Comparison of ENCODE assay signal across 10 cellular contexts in the genomic region with DNA sequence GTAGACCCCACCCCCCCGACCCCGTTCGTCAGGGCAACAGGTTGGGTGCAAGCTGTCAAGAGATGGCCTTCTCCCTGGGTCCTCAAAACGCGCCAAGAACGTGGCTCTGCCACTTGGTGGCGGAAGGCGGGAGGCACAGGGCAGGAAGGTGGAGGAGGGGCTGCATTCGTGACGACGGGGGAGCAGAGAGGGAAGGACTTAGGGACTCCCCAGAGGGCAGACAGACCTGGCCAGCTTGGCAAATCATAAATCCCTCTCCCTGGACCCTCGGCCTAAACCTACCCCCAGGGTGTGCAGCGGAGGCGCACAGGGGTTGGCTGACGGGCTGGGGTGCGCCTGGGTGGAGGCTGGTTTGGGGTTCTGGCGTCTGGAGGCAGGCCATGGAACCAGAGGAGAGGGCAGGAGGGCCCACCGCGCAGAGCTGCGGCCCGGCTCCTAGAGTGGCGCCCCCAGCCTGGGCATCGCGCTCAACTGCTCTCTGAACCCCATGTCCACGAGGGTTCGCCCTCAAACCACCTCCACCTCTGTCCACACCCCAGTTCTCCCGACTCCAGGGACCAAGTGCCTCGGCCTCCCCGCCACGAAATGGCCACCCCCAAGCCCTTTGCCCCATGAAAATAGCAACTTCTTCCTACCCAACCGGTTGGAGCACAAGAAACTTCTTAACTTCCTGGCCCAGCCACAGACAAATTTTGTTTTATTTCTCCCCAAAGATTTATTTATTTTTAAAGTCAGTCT. TPM values are rescaled to one million over a fixed set of nuclear protein-coding genes. Genes with fewer than 3 reads are reported as not detected.
DNase-seq lines count a peak whose midpoint lies in the region; ATAC-seq lines count a peak whose summit lies in the region.
"Had no signal": no experiment of that assay in that cellular context is flagged by ENCODE, and none has a peak within 500 bp of the region (broad histone marks: within the 10 kb centered on the region; RNA-seq: fewer than 3 reads in every experiment).

No MANE protein-coding gene starts in this region.

- no peaks in the 10 kb centered on the region for H3K27me3 ChIP-seq in aorta (ENCODE audit: control insufficient read depth in 1 of 2, insufficient read depth in 2 of 2, low read length in 1 of 2)

- peaks cover 98% of the 10 kb centered on the region for H3K27me3 Mint-ChIP-seq in activated T-cell treated with anti-CD3 and anti-CD28 coated beads, Interleukin-2, amount 50 U/mL, for 4 hours (ENCODE audit: low read depth)
- peaks cover 78 to 97% (median 91%) of the 10 kb centered on the region in 3 donors for H3K27me3 Mint-ChIP-seq in immature natural killer cell (ENCODE audit: low read depth in 3 of 3)

- H3K27ac ChIP-seq in aorta (ENCODE audit: low read depth in 1 of 2, low read length in 2 of 2): no peak overlapping the region
- H3K27ac ChIP-seq: C4-2B had no signal

- WGBS in aorta, 2 donors: 14% methylated on average over 29 to 31 of the region's 31 CpGs

- intact Hi-C loops in aorta (cut with DNase I): no loop called here

- peak; percentile 50 for DNase-seq in stimulated activated CD4-positive, alpha-beta T cell treated with anti-CD3 and anti-CD28 coated beads, Interleukin-4, amount 100 ng/mL, for 1 hour
- no peak for DNase-seq in stimulated activated CD4-positive, alpha-beta T cell treated with anti-CD3 and anti-CD28 coated beads, Interleukin-4, amount 100 ng/mL, for 24 hours
- no peak for DNase-seq in activated T-cell treated with anti-CD3 and anti-CD28 coated beads, Interleukin-2, amount 50 U/mL, for 4 hours
- DNase-seq in immature natural killer cell: no peak
- DNase-seq in aorta: peak in 1 of 2 donors; percentile 63
- no peak for DNase-seq in NAMALWA (ENCODE audit: low spot score)
- DNase-seq in activated gamma-delta T cell (lab: John Stamatoyannopoulos, UW): no peak
- DNase-seq: occipital lobe had no signal

- H3K36me3 Mint-ChIP-seq in activated T-cell treated with anti-CD3 and anti-CD28 coated beads, Interleukin-2, amount 50 U/mL, for 4 hours (ENCODE audit: insufficient read depth): no peaks in the 10 kb centered on the region
- no peaks in the 10 kb centered on the region for H3K36me3 Mint-ChIP-seq in immature natural killer cell

- H3K9me3 Mint-ChIP-seq in activated T-cell treated with anti-CD3 and anti-CD28 coated beads, Interleukin-2, amount 50 U/mL, for 4 hours: peaks cover 5% of the 10 kb centered on the region
- peaks cover 0 to 2% (median 0%) of the 10 kb centered on the region in 6 donors for H3K9me3 Mint-ChIP-seq in immature natural killer cell

- H3K4me1 ChIP-seq in aorta (ENCODE audit: control insufficient read depth in 1 of 2, insufficient read depth in 2 of 2, low read length in 2 of 2): no peaks in the 10 kb centered on the region

- no peaks in the 10 kb centered on the region for H3K36me3 ChIP-seq in aorta (ENCODE audit: control insufficient read depth in 1 of 2, insufficient read depth in 2 of 2, low read length in 1 of 2)

- ATAC-seq in activated T-cell treated with anti-CD3 and anti-CD28 coated beads, Interleukin-2, amount 50 U/mL, for 4 hours: peak; percentile 28 to 36
- ATAC-seq in aorta (ENCODE audit: low FRiP score) (peak; percentile 19), HG03565 (IDR thresholded peaks at IDR 0.05; ENCODE audit: unreplicated experiment) (no peak)

- no peak overlapping the region for H3K4me3 Mint-ChIP-seq in activated T-cell treated with anti-CD3 and anti-CD28 coated beads, Interleukin-2, amount 50 U/mL, for 4 hours
- peak overlapping the region in 3 of 5 donors; percentile 22 to 79 (median 59) for H3K4me3 Mint-ChIP-seq in immature natural killer cell

- peak overlapping the region in 3 of 6 donors; percentile 6 to 47 (median 26) for H3K27ac Mint-ChIP-seq in immature natural killer cell

- H3K4me1 Mint-ChIP-seq in activated T-cell treated with anti-CD3 and anti-CD28 coated beads, Interleukin-2, amount 50 U/mL, for 4 hours (ENCODE audit: low read depth): peaks cover 58% of the 10 kb centered on the region
- peaks cover 46 to 59% of the 10 kb centered on the region in 2 donors for H3K4me1 Mint-ChIP-seq in immature natural killer cell

- no peak overlapping the region for H3K4me3 ChIP-seq in aorta (ENCODE audit: low read length in 2 of 2)

- no peaks in the 10 kb centered on the region for H3K9me3 ChIP-seq in aorta (ENCODE audit: control insufficient read depth, low read length)

RNA-seq across cellular contexts. Expression of gene GATA3, which starts 10.8 kb away (rescaled TPM):
- 10 to 100 TPM; 28.1 to 71.9 (median 42.1) TPM for total RNA-seq in activated T-cell treated with anti-CD3 and anti-CD28 coated beads, Interleukin-2, amount 50 U/mL, for 4 hours
- polyA plus RNA-seq in immature natural killer cell: 10 to 100 TPM; 27.2 to 52.1 (median 36.8) TPM
- 1 to 10 TPM in 1 of 2 donors, under 1 TPM in 1; 0.78 to 2.0 TPM for total RNA-seq in aorta
- 1 to 10 TPM in 1 of 2 donors, not detected in 1; 1.4 TPM for polyA plus RNA-seq in aorta
- total RNA-seq: occipital lobe had no signal

Comparison
In these comparisons a context has a peak if more than half of its experiments do, and no peak if none do; other contexts are left out.
1. RNA of gene GATA3, which starts 10.8 kb away (total RNA-seq): 28.1 to 71.9 TPM in activated T-cell treated with anti-CD3 and anti-CD28 coated beads, Interleukin-2, amount 50 U/mL, for 4 hours; 0.78 to 2.0 TPM in aorta; every median in the first group is over 4 times any median in the second.